ENCODE assay signal across 1 cellular context in the genomic region with DNA sequence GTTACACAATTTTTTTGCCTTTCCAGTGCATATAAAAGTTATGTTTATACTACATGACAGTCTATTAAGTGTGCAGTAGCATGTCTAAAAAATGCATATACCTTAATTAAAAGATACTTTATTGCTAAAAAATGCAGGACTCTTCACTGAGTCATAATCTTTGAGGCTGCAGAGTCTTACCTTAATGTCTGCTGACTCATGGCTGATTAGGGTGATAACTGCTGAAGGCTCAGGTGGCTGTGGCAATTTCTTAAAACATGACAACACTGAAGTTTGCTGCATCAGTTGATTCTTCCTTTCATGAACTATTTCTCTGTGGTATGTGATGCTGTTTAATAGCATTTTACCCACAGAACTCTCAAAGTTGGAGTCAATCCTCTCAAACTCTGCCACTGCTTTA.
A peak's percentile ranks its signal among the peaks of the same experiment; 100 is the strongest.
TF ChIP-seq lines count a peak whose summit lies in the region.

No MANE protein-coding gene starts in this region.

TF ChIP-seq in K562, 482 proteins besides CTCF, POLR2A, EP300 and RAD21:
- TF ChIP-seq FOXM1 (IDR thresholded peaks at IDR 0.05; ENCODE audit: low read depth) (no peak), FOXM1 (CRISPR knock-in tag; IDR thresholded peaks at IDR 0.05; ENCODE audit: low read depth) (no peak), ZNF785 (CRISPR knock-in tag; IDR thresholded peaks at IDR 0.05) (no peak), MAFF (IDR thresholded peaks at IDR 0.05; ENCODE audit: low read length) (peak; percentile 72; the same call in 1 of the 2 replicates), ARID1B (IDR thresholded peaks at IDR 0.05) (peak; percentile 54; the same call in 1 of the 2 replicates), MAFG (tag; conservative IDR thresholded peaks at IDR 0.05) (peak; percentile 81), BACH1 (tag; IDR thresholded peaks at IDR 0.05) (no peak), RNF2 (IDR thresholded peaks at IDR 0.05) (no peak), SMARCE1 (IDR thresholded peaks at IDR 0.05) (peak; percentile 67; the same call in 1 of the 2 replicates), MAFK (IDR thresholded peaks at IDR 0.05; ENCODE audit: low read length) (peak; percentile 53), ZEB2 (IDR thresholded peaks at IDR 0.05) (peak; percentile 75; the same call in 1 of the 2 replicates), FOSL1 (tag; conservative IDR thresholded peaks at IDR 0.05) (peak; percentile 61; the same call in 1 of the 2 replicates), SMAD1 (IDR thresholded peaks at IDR 0.05; ENCODE audit: low read depth, low read length, partially characterized antibody) (no peak), ZNF76 (CRISPR knock-in tag; IDR thresholded peaks at IDR 0.05; ENCODE audit: borderline replicate concordance) (no peak), ZBED1 (IDR thresholded peaks at IDR 0.05) (no peak), ZNF124 (CRISPR knock-in tag; IDR thresholded peaks at IDR 0.05) (no peak), GATA2 (CRISPR knock-in tag; IDR thresholded peaks at IDR 0.05) (no peak), ZNF766 (CRISPR knock-in tag; conservative IDR thresholded peaks at IDR 0.05) (no peak), ZNF316 (IDR thresholded peaks at IDR 0.05) (peak; percentile 91), ZNF586 (CRISPR knock-in tag; conservative IDR thresholded peaks at IDR 0.05) (no peak), JUND (IDR thresholded peaks at IDR 0.05; ENCODE audit: borderline replicate concordance, low read depth, low read length) (peak; percentile 79; the same call in 1 of the 2 replicates), JUND (tag; IDR thresholded peaks at IDR 0.05; ENCODE audit: borderline replicate concordance, low read depth, low read length) (peak; percentile 56; the same call in 1 of the 3 replicates), CBFA2T3 (IDR thresholded peaks at IDR 0.05) (0 out of 2 replicates have a peak, but pooled peaks have one; percentile 14), ZNF146 (CRISPR knock-in tag; IDR thresholded peaks at IDR 0.05; ENCODE audit: unreplicated experiment) (no peak), STAT5A (IDR thresholded peaks at IDR 0.05; ENCODE audit: borderline replicate concordance, low read length) (no peak), GTF2E2 (tag; IDR thresholded peaks at IDR 0.05) (no peak), CBX2 (IDR thresholded peaks at IDR 0.05; ENCODE audit: insufficient read depth, low read length, poor library complexity, severe bottlenecking) (no peak), SMARCA4 (IDR thresholded peaks at IDR 0.05) (peak; percentile 63; the same call in 1 of the 2 replicates), CBFA2T2 (conservative IDR thresholded peaks at IDR 0.05) (0 out of 2 replicates have a peak, but pooled peaks have one; percentile 13), SIX5 (IDR thresholded peaks at IDR 0.05; ENCODE audit: borderline replicate concordance in 1 of 2, insufficient read depth in 1 of 2, low read depth in 1 of 2, low read length in 2 of 2) (no peak), NFE2 (IDR thresholded peaks at IDR 0.05; ENCODE audit: low read depth) (peak; percentile 88), CBX5 (IDR thresholded peaks at IDR 0.05; ENCODE audit: borderline replicate concordance, low read depth) (no peak), NR2C1 (IDR thresholded peaks at IDR 0.05) (no peak), NR2C1 (tag; IDR thresholded peaks at IDR 0.05) (no peak), NCOA4 (IDR thresholded peaks at IDR 0.05; ENCODE audit: partially characterized antibody) (no peak), C11orf30 (IDR thresholded peaks at IDR 0.05; ENCODE audit: low read depth) (peak; percentile 84), ASH1L (IDR thresholded peaks at IDR 0.05; ENCODE audit: borderline replicate concordance, low read depth, partially characterized antibody) (no peak), ELF4 (CRISPR knock-in tag; IDR thresholded peaks at IDR 0.05) (no peak), HNRNPUL1 (IDR thresholded peaks at IDR 0.05; ENCODE audit: low read length) (no peak), MBD2 (IDR thresholded peaks at IDR 0.05; ENCODE audit: borderline replicate concordance, low read depth) (no peak), CEBPB (tag; IDR thresholded peaks at IDR 0.05) (peak; percentile 45; the same call in 1 of the 2 replicates), TEAD4 (IDR thresholded peaks at IDR 0.05; ENCODE audit: low read length) (peak; percentile 20; the same call in 1 of the 2 replicates), TEAD4 (CRISPR knock-in tag; IDR thresholded peaks at IDR 0.05; ENCODE audit: borderline replicate concordance) (no peak), DDX20 (tag; IDR thresholded peaks at IDR 0.05; ENCODE audit: low read depth) (no peak), JUN (IDR thresholded peaks at IDR 0.05; ENCODE audit: borderline replicate concordance, low read depth, low read length) (peak; percentile 55; the same call in 1 of the 2 replicates), JUN (CRISPR knock-in tag; IDR thresholded peaks at IDR 0.05; ENCODE audit: borderline replicate concordance) (no peak), DPF2 (IDR thresholded peaks at IDR 0.05) (peak; percentile 80)
- TF ChIP-seq, protein P1, sequence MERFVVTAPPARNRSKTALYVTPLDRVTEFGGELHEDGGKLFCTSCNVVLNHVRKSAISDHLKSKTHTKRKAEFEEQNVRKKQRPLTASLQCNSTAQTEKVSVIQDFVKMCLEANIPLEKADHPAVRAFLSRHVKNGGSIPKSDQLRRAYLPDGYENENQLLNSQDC (CRISPR knock-in tag; IDR thresholded peaks at IDR 0.05), result no peak
- TF ChIP-seq, protein P2, sequence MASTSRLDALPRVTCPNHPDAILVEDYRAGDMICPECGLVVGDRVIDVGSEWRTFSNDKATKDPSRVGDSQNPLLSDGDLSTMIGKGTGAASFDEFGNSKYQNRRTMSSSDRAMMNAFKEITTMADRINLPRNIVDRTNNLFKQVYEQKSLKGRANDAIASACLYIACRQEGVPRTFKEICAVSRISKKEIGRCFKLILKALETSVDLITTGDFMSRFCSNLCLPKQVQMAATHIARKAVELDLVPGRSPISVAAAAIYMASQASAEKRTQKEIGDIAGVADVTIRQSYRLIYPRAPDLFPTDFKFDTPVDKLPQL (IDR thresholded peaks at IDR 0.05; ENCODE audit: extremely low read depth, insufficient read length), result no peak
- TF ChIP-seq, protein P3, sequence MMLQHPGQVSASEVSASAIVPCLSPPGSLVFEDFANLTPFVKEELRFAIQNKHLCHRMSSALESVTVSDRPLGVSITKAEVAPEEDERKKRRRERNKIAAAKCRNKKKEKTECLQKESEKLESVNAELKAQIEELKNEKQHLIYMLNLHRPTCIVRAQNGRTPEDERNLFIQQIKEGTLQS (IDR thresholded peaks at IDR 0.05), result peak; percentile 57; the same call in 1 of the 2 replicates
- TF ChIP-seq, protein P3 (CRISPR knock-in tag; conservative IDR thresholded peaks at IDR 0.05), result no peak
- TF ChIP-seq, protein P4, sequence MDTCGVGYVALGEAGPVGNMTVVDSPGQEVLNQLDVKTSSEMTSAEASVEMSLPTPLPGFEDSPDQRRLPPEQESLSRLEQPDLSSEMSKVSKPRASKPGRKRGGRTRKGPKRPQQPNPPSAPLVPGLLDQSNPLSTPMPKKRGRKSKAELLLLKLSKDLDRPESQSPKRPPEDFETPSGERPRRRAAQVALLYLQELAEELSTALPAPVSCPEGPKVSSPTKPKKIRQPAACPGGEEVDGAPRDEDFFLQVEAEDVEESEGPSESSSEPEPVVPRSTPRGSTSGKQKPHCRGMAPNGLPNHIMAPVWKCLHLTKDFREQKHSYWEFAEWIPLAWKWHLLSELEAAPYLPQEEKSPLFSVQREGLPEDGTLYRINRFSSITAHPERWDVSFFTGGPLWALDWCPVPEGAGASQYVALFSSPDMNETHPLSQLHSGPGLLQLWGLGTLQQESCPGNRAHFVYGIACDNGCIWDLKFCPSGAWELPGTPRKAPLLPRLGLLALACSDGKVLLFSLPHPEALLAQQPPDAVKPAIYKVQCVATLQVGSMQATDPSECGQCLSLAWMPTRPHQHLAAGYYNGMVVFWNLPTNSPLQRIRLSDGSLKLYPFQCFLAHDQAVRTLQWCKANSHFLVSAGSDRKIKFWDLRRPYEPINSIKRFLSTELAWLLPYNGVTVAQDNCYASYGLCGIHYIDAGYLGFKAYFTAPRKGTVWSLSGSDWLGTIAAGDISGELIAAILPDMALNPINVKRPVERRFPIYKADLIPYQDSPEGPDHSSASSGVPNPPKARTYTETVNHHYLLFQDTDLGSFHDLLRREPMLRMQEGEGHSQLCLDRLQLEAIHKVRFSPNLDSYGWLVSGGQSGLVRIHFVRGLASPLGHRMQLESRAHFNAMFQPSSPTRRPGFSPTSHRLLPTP (IDR thresholded peaks at IDR 0.05; ENCODE audit: borderline replicate concordance, extremely low read depth, insufficient read length), result no peak
- TF ChIP-seq, protein P5, sequence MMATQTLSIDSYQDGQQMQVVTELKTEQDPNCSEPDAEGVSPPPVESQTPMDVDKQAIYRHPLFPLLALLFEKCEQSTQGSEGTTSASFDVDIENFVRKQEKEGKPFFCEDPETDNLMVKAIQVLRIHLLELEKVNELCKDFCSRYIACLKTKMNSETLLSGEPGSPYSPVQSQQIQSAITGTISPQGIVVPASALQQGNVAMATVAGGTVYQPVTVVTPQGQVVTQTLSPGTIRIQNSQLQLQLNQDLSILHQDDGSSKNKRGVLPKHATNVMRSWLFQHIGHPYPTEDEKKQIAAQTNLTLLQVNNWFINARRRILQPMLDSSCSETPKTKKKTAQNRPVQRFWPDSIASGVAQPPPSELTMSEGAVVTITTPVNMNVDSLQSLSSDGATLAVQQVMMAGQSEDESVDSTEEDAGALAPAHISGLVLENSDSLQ (IDR thresholded peaks at IDR 0.05), result no peak
